Comparison of ENCODE assay signal across 12 cellular contexts in genomic region chr11:103609117-103610066, GRCh38.
DNase-seq lines count a peak whose midpoint lies in the region; ATAC-seq, FAIRE-seq and TF ChIP-seq lines count a peak whose summit lies in the region.
"Had no signal": no experiment of that assay in that cellular context is flagged by ENCODE, and none has a peak within 500 bp of the region (broad histone marks: within the 10 kb centered on the region; RNA-seq: fewer than 3 reads in every experiment).

No MANE protein-coding gene starts in this region.

- TF ChIP-seq POLR2A in breast epithelium (IDR thresholded peaks at IDR 0.05) = no peak

- BruUV-seq in MCF 10A (replicated peaks; lab: Mats Ljungman, UMichigan) = no TSS peak

- H3K9me3 ChIP-seq in breast epithelium (no peaks in the 10 kb centered on the region), tibial artery (no peaks in the 10 kb centered on the region)

- peaks cover 5% of the 10 kb centered on the region for H3K36me3 Mint-ChIP-seq in MCF 10A (ENCODE audit: insufficient read depth, unreplicated experiment)

- intact Hi-C loops in MCF 10A (cut with micrococcal nuclease) = no loop called here
- intact Hi-C loops in breast epithelium (cut with DNase I; ENCODE audit: low total_unique reads) = no loop called here
- intact Hi-C loops in tibial artery (cut with DNase I; ENCODE audit: low total_unique reads) = no loop called here

- peak; percentile 93 for FAIRE-seq in RCC 7860 (lab: Jason Lieb, UNC)

- H3K36me3 ChIP-seq in breast epithelium = no peaks in the 10 kb centered on the region
- no peaks in the 10 kb centered on the region for H3K36me3 ChIP-seq in tibial artery
- H3K36me3 ChIP-seq: BLaER1 treated with 17β-estradiol and CSF1 and Interleukin-3, amounts not matched to agents 10 nM and 100 nM had no signal

- H3K27ac Mint-ChIP-seq in MCF 10A (ENCODE audit: low read depth, unreplicated experiment) = peak overlapping the region; percentile 81

- TF ChIP-seq CTCF in MCF 10A (IDR thresholded peaks at IDR 0.05; ENCODE audit: unreplicated experiment) (peak; percentile 38), breast epithelium (IDR thresholded peaks at IDR 0.05) (no peak), fibroblast of mammary gland (conservative IDR thresholded peaks at IDR 0.05; ENCODE audit: control insufficient read depth, insufficient read depth, low read depth, low read length) (peak; percentile 93), tibial artery (IDR thresholded peaks at IDR 0.05) (peak; percentile 10 to 16)

- POLR2A ChIA-PET in MCF 10A (lab: Yijun Ruan, JAX) = interaction anchor here (0.7 kb wide), 1 partner anchor 173 kb away, joined by 3 read pairs; no protein-coding TSS in a partner anchor

- H3K27me3 ChIP-seq in breast epithelium = no peaks in the 10 kb centered on the region
- no peaks in the 10 kb centered on the region for H3K27me3 ChIP-seq in tibial artery
- H3K27me3 ChIP-seq: BLaER1 treated with 17β-estradiol and CSF1 and Interleukin-3, amounts not matched to agents 10 nM and 100 nM had no signal

- DNase-seq in MCF 10A (ENCODE audit: unreplicated experiment) = peak; percentile 87
- no peak for DNase-seq in breast epithelium (ENCODE audit: low spot score in 2 of 2)
- peak; percentile 95 for DNase-seq in RCC 7860 (ENCODE audit: low spot score)
- DNase-seq in fibroblast of mammary gland (ENCODE audit: low read depth) = peak; percentile 97
- no peak for DNase-seq in tibial artery
- DNase-seq in activated T-cell treated with anti-CD3 and anti-CD28 coated beads for 4 hours = no peak
- DNase-seq: GOT3; NCI-H2227 treated with DMSO at 0.1 percent for 48 hours; stimulated activated CD4-positive, alpha-beta T cell treated with anti-CD3 and anti-CD28 coated beads, Interleukin-1b, Interleukin-23, amount 100 ng/mL, for 48 hours had no signal

- H3K9me3 Mint-ChIP-seq in MCF 10A (ENCODE audit: unreplicated experiment) = peaks cover 7% of the 10 kb centered on the region

- no peaks in the 10 kb centered on the region for H3K4me1 ChIP-seq in breast epithelium
- H3K4me1 ChIP-seq in tibial artery = no peaks in the 10 kb centered on the region
- H3K4me1 ChIP-seq: BLaER1 treated with 17β-estradiol and CSF1 and Interleukin-3, amounts not matched to agents 10 nM and 100 nM had no signal

- no peak overlapping the region for H3K4me3 ChIP-seq in breast epithelium
- no peak overlapping the region for H3K4me3 ChIP-seq in fibroblast of mammary gland (ENCODE audit: control insufficient read depth, low read depth, low read length)
- H3K4me3 ChIP-seq in tibial artery = no peak overlapping the region
- H3K4me3 ChIP-seq: BLaER1 treated with 17β-estradiol and CSF1 and Interleukin-3, amounts not matched to agents 10 nM and 100 nM had no signal

- CTCF ChIA-PET in MCF 10A (lab: Yijun Ruan, JAX) = interaction anchor here (0.6 to 2.0 kb wide), 12 partner anchors 9 to 1208 kb away, joined by 3 to 6 read pairs (median 4); no protein-coding TSS in a partner anchor

- H3K4me3 Mint-ChIP-seq in MCF 10A (ENCODE audit: unreplicated experiment) = peak overlapping the region; percentile 15

- H3K27me3 Mint-ChIP-seq in MCF 10A (ENCODE audit: insufficient read depth, unreplicated experiment) = no peaks in the 10 kb centered on the region

- ATAC-seq in GM19467 (IDR thresholded peaks at IDR 0.05; ENCODE audit: unreplicated experiment) (no peak), HG02610 (IDR thresholded peaks at IDR 0.05; ENCODE audit: unreplicated experiment) (no peak)

- H3K4me1 Mint-ChIP-seq in MCF 10A (ENCODE audit: insufficient read depth, unreplicated experiment) = peaks cover 21% of the 10 kb centered on the region

- H3K27ac ChIP-seq in breast epithelium (no peak overlapping the region), tibial artery (no peak overlapping the region)
- H3K27ac ChIP-seq: BLaER1 treated with 17β-estradiol and CSF1 and Interleukin-3, amounts not matched to agents 10 nM and 100 nM had no signal

Comparison
In these comparisons a context has a peak if more than half of its experiments do, and no peak if none do; other contexts are left out.
1. DNase-seq: peak in MCF 10A (single experiment), RCC 7860 (single experiment) and fibroblast of mammary gland (single experiment); none in breast epithelium (0 of 2), tibial artery (0 of 2) and activated T-cell treated with anti-CD3 and anti-CD28 coated beads for 4 hours (single experiment).
2. CTCF ChIP-seq: peak in MCF 10A (single experiment), fibroblast of mammary gland (single experiment) and tibial artery (2 of 2); none in breast epithelium (0 of 3).